ENCODE assay signal across 17 cellular contexts in the genomic region with DNA sequence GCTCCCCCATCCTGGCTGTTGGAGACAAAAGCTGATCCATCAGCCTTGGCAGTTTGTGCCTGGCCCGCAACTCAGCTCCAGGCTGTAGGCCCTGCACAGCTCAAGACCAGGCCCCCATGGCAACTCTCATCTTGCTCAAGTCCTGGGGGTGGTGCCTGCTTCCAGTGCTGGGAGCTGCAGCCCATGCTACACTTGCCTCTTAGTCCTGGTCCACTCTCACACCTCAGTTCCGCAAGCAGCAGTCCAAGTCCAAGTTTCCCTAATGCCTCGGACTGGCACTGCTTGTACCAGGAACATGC. TPM values are rescaled to one million over a fixed set of nuclear protein-coding genes. Genes with fewer than 3 reads are reported as not detected.
DNase-seq lines count a peak whose midpoint lies in the region; ATAC-seq lines count a peak whose summit lies in the region.
"Had no signal": no experiment of that assay in that cellular context is flagged by ENCODE, and none has a peak within 500 bp of the region (broad histone marks: within the 10 kb centered on the region; RNA-seq: fewer than 3 reads in every experiment).

No MANE protein-coding gene starts in this region.

- no peak overlapping the region for H3K27ac ChIP-seq in BLaER1 treated with 17β-estradiol and CSF1 and Interleukin-3, amounts not matched to agents 10 nM and 100 nM

- no peak overlapping the region for H3K9ac ChIP-seq in BLaER1 treated with 17β-estradiol and CSF1 and Interleukin-3, amounts not matched to agents 10 nM and 100 nM

- peaks cover 0 to 16% (median 12%) of the 10 kb centered on the region in 10 experiments; a peak in 13 of 20 replicates for H3K4me1 ChIP-seq in BLaER1 treated with 17β-estradiol and CSF1 and Interleukin-3, amounts not matched to agents 10 nM and 100 nM
- H3K4me1 ChIP-seq: Caco-2 had no signal

- H3K36me3 Mint-ChIP-seq in activated CD4-positive, alpha-beta T cell treated with anti-CD3 and anti-CD28 coated beads, Interleukin-2, amount 10 ng/mL, durations not matched to agents 7 days and 5 days (ENCODE audit: low read depth), result peaks cover 42% of the 10 kb centered on the region
- peaks cover 6% of the 10 kb centered on the region for H3K36me3 Mint-ChIP-seq in activated T-helper 17 cell treated with anti-CD3 and anti-CD28 coated beads, Interleukin-2, amount 50 U/mL, for 72 hours (ENCODE audit: low read depth)

- peaks cover 0 to 19% (median 4%) of the 10 kb centered on the region in 11 experiments; a peak in 6 of 22 replicates for H4K20me1 ChIP-seq in BLaER1 treated with 17β-estradiol and CSF1 and Interleukin-3, amounts not matched to agents 10 nM and 100 nM

- H3K4me3 Mint-ChIP-seq in activated CD4-positive, alpha-beta T cell treated with anti-CD3 and anti-CD28 coated beads, Interleukin-2, amount 10 ng/mL, durations not matched to agents 7 days and 5 days, result peak overlapping the region; percentile 11
- H3K4me3 Mint-ChIP-seq in activated T-helper 17 cell treated with anti-CD3 and anti-CD28 coated beads, Interleukin-2, amount 50 U/mL, for 72 hours, result peak overlapping the region; percentile 6
- H3K4me3 Mint-ChIP-seq: B cell; CD4-positive, alpha-beta T cell; GM23338 had no signal

- ATAC-seq in activated T-helper 17 cell treated with anti-CD3 and anti-CD28 coated beads, Interleukin-2, amount 50 U/mL, for 72 hours (replicated peaks), result no peak
- ATAC-seq: GM23338, HCT116, K562, Right ventricle myocardium inferior had no signal

- POLR2A ChIA-PET in activated CD4-positive, alpha-beta T cell treated with anti-CD3 and anti-CD28 coated beads, Interleukin-2, amount 10 ng/mL, durations not matched to agents 7 days and 5 days (lab: Charles Lee), result no interaction called here

- H3K27me3 Mint-ChIP-seq in activated CD4-positive, alpha-beta T cell treated with anti-CD3 and anti-CD28 coated beads, Interleukin-2, amount 10 ng/mL, durations not matched to agents 7 days and 5 days, result no peaks in the 10 kb centered on the region
- H3K27me3 Mint-ChIP-seq in activated T-helper 17 cell treated with anti-CD3 and anti-CD28 coated beads, Interleukin-2, amount 50 U/mL, for 72 hours, result no peaks in the 10 kb centered on the region
- H3K27me3 Mint-ChIP-seq: CD4-positive, alpha-beta T cell had no signal

- H3K27me3 ChIP-seq in BLaER1 treated with 17β-estradiol and CSF1 and Interleukin-3, amounts not matched to agents 10 nM and 100 nM, result 0 out of 22 replicates have a peak, but pooled peaks cover 0 to 6% (median 0%) of the 10 kb centered on the region in 11 experiments
- H3K27me3 ChIP-seq in MG63, result no peaks in the 10 kb centered on the region

- no peaks in the 10 kb centered on the region for H3K9me3 ChIP-seq in BLaER1 treated with 17β-estradiol and CSF1 and Interleukin-3, amounts not matched to agents 10 nM and 100 nM (replicated peaks in 1 of 11)
- no peaks in the 10 kb centered on the region for H3K9me3 ChIP-seq in MG63
- H3K9me3 ChIP-seq: Caco-2 had no signal

- H3K36me3 ChIP-seq in BLaER1 treated with 17β-estradiol and CSF1 and Interleukin-3, amounts not matched to agents 10 nM and 100 nM, result no peaks in the 10 kb centered on the region
- peaks cover 17% of the 10 kb centered on the region for H3K36me3 ChIP-seq in MG63

- peak overlapping the region in 8 of 11 experiments; percentile 26 to 71 (median 59); a peak in 15 of 22 replicates for H3K4me2 ChIP-seq in BLaER1 treated with 17β-estradiol and CSF1 and Interleukin-3, amounts not matched to agents 10 nM and 100 nM
- H3K4me2 ChIP-seq: GM23338 had no signal

- peaks cover 81% of the 10 kb centered on the region for H3K4me1 Mint-ChIP-seq in activated CD4-positive, alpha-beta T cell treated with anti-CD3 and anti-CD28 coated beads, Interleukin-2, amount 10 ng/mL, durations not matched to agents 7 days and 5 days
- peaks cover 30% of the 10 kb centered on the region for H3K4me1 Mint-ChIP-seq in activated T-helper 17 cell treated with anti-CD3 and anti-CD28 coated beads, Interleukin-2, amount 50 U/mL, for 72 hours
- H3K4me1 Mint-ChIP-seq: B cell had no signal

- CTCF ChIA-PET in activated CD4-positive, alpha-beta T cell treated with anti-CD3 and anti-CD28 coated beads, Interleukin-2, amount 10 ng/mL, durations not matched to agents 7 days and 5 days (lab: Charles Lee), result interaction anchor here (0.7 to 1.7 kb wide), 5 partner anchors 10 to 111 kb away, joined by 3 to 5 read pairs (median 4); no protein-coding TSS in a partner anchor

- peak overlapping the region; percentile 86 for H3K27ac Mint-ChIP-seq in activated CD4-positive, alpha-beta T cell treated with anti-CD3 and anti-CD28 coated beads, Interleukin-2, amount 10 ng/mL, durations not matched to agents 7 days and 5 days
- no peak overlapping the region for H3K27ac Mint-ChIP-seq in activated T-helper 17 cell treated with anti-CD3 and anti-CD28 coated beads, Interleukin-2, amount 50 U/mL, for 72 hours
- H3K27ac Mint-ChIP-seq: B cell; CD4-positive, alpha-beta T cell; GM23338 had no signal

- H3K9me3 Mint-ChIP-seq in activated CD4-positive, alpha-beta T cell treated with anti-CD3 and anti-CD28 coated beads, Interleukin-2, amount 10 ng/mL, durations not matched to agents 7 days and 5 days, result peaks cover 5% of the 10 kb centered on the region
- no peaks in the 10 kb centered on the region for H3K9me3 Mint-ChIP-seq in activated T-helper 17 cell treated with anti-CD3 and anti-CD28 coated beads, Interleukin-2, amount 50 U/mL, for 72 hours
- H3K9me3 Mint-ChIP-seq: CD4-positive, alpha-beta T cell; GM23338 had no signal

- no peak overlapping the region for H3K4me3 ChIP-seq in BLaER1 treated with 17β-estradiol and CSF1 and Interleukin-3, amounts not matched to agents 10 nM and 100 nM
- no peak overlapping the region for H3K4me3 ChIP-seq in MG63
- H3K4me3 ChIP-seq: GM23338, K562 had no signal

- DNase-seq in activated CD4-positive, alpha-beta T cell treated with anti-CD3 and anti-CD28 coated beads, Interleukin-2, amount 10 ng/mL, durations not matched to agents 7 days and 5 days, result no peak
- DNase-seq in activated CD4-positive, alpha-beta T cell treated with anti-CD3 and anti-CD28 coated beads, Interleukin-2, amount 50 U/mL, for 48 hours, result no peak
- DNase-seq in mucosa of gallbladder (ENCODE audit: low spot score) (peak; percentile 3), MG63 (no peak), NCI-H748 treated with DMSO at 0.1 percent for 48 hours (lab: John Stamatoyannopoulos, UW) (no peak), epidermal melanocyte (ENCODE audit: insufficient read length, low spot score) (no peak)
- DNase-seq: Caco-2; CD4-positive, alpha-beta T cell; NCI-H446 treated with DMSO at 0.1 percent for 48 hours; NK-92 treated with Interleukin-12 subunit alpha and Interleukin-12 subunit beta, amount 100 ng/mL, for 24 hours had no signal

RNA-seq across cellular contexts. Expression of gene AHRR, which starts 14.2 kb away (rescaled TPM):
- 10 to 100 TPM; 28.3 to 34.9 TPM for total RNA-seq in activated CD4-positive, alpha-beta T cell treated with anti-CD3 and anti-CD28 coated beads, Interleukin-2, amount 10 ng/mL, durations not matched to agents 7 days and 5 days
- total RNA-seq in activated T-helper 17 cell treated with anti-CD3 and anti-CD28 coated beads, Interleukin-2, amount 50 U/mL, for 72 hours, result 10 to 100 TPM; 49.5 to 78.1 TPM
- 3.5 TPM for total RNA-seq in mucosa of gallbladder
- 20.6 and 24.5 TPM in 2 replicates for total RNA-seq in MG63 (2014; rRNA removed; shearing (Covaris generic); ENCODE audit: low replicate concordance)
